In the genomic region with DNA sequence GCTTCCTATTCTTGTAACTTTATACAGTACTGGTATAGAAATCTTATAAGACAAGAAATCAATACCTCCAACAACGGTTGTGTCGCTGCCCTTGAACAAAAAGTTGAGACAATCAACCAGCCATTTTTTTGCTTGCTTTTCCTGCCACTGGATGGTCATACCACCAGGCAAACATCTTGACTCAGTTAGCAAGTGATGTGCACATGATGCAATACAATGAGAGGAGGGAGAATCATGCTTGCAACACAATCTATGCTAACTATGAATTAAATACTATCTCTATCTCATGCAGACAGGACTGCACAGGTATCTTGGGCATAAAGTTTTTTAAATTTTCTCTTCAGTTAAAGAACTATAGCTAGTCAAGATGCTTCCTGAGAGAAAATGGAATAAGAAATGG, we compare ENCODE assay signal across 21 cellular contexts.
"Had no signal": no experiment of that assay in that cellular context is flagged by ENCODE, and none has a peak within 500 bp of the region (broad histone marks: within the 10 kb centered on the region; RNA-seq: fewer than 3 reads in every experiment).

No MANE protein-coding gene starts in this region.

- H3K36me3 ChIP-seq: esophagus muscularis mucosa, gastroesophageal sphincter, heart right ventricle, stomach had no signal

- H3K27me3 ChIP-seq: esophagus muscularis mucosa, gastroesophageal sphincter, heart right ventricle, stomach, testis had no signal

- H3K4me1 ChIP-seq: esophagus muscularis mucosa, gastroesophageal sphincter, heart right ventricle, stomach, testis had no signal

- H3K4me3 ChIP-seq: esophagus muscularis mucosa, gastroesophageal sphincter, heart right ventricle, mucosa of descending colon, skin epidermis, stomach, testis had no signal

- ATAC-seq: activated CD8-positive, alpha-beta memory T cell treated with anti-CD3 and anti-CD28 coated beads, Interleukin-2, amount 10 ng/mL, durations not matched to agents 7 days and 5 days; activated T-helper 17 cell treated with anti-CD3 and anti-CD28 coated beads, Interleukin-2, amount 50 U/mL, for 72 hours; gastroesophageal sphincter; heart right ventricle; mucosa of descending colon; WTC11 had no signal

- DNase-seq: activated CD4-positive, alpha-beta memory T cell treated with anti-CD3 and anti-CD28 coated beads, Interleukin-2, amount 10 ng/mL, durations not matched to agents 7 days and 5 days; activated CD4-positive, alpha-beta T cell treated with anti-CD3 and anti-CD28 coated beads for 48 hours; activated CD8-positive, alpha-beta memory T cell treated with anti-CD3 and anti-CD28 coated beads, Interleukin-2, amount 10 ng/mL, durations not matched to agents 7 days and 5 days; activated naive CD4-positive, alpha-beta T cell treated with Interleukin-2 at 50 U/mL for 16 hours; activated naive CD8-positive, alpha-beta T cell treated with anti-CD3 and anti-CD28 coated beads, Interleukin-2, amount 10 ng/mL, durations not matched to agents 7 days and 5 days; activated T-cell treated with anti-CD3 and anti-CD28 coated beads, Interleukin-2, amount 50 U/mL, for 1 hour; anterior cingulate cortex; cortex of kidney; heart right ventricle; immature natural killer cell; mesenchymal stem cell; mucosa of descending colon; naive B cell; stimulated activated CD4-positive, alpha-beta T cell treated with anti-CD3 and anti-CD28 coated beads, Interleukin-2, amount 100 ng/mL, for 48 hours; stomach; testis had no signal

- H3K9me3 ChIP-seq: esophagus muscularis mucosa, gastroesophageal sphincter, heart right ventricle, mucosa of descending colon, stomach, testis had no signal

- H3K27ac ChIP-seq: esophagus muscularis mucosa, gastroesophageal sphincter, heart right ventricle, skin epidermis, stomach, testis had no signal
